ENCODE assay signal across 35 cellular contexts in the genomic region with DNA sequence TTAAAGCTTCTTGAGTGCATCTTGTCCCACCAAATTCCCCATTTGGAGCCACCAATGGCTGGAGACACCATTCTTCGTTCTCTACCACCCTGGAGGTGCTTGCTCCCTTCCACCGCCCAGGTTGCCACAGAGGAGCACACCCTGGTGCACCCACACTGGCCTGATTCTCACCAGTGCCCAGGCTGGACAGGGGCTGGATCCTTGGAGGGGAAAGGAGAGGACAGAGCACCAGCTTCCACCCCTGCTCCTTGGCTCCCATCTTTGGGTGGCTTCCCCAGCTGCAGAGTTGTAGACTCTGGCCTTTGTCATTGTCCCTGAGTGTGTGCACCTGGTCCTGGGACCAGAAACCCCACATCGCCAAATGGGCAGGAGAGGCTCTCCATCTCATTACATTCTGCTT.
"Had no signal": no experiment of that assay in that cellular context is flagged by ENCODE, and none has a peak within 500 bp of the region (broad histone marks: within the 10 kb centered on the region; RNA-seq: fewer than 3 reads in every experiment).

No MANE protein-coding gene starts in this region.

- H3K27me3 ChIP-seq: MG63 had no signal

- DNase-seq: Karpas-422, Kasumi-1, MG63, MM.1S, MV-4-11, NCI-H1048, NCI-H1092, NCI-H1092 treated with DMSO at 0.1 percent for 48 hours, NCI-H1105, NCI-H1105 treated with DMSO at 0.1 percent for 48 hours, NCI-H1417, NCI-H1417 treated with DMSO at 0.1 percent for 48 hours, NCI-H1436, NCI-H1436 treated with DMSO at 0.1 percent for 48 hours, NCI-H146, NCI-H1694, NCI-H1694 treated with DMSO at 0.1 percent for 48 hours, NCI-H187, NCI-H187 treated with DMSO at 0.1 percent for 48 hours, NCI-H1930, NCI-H2029, NCI-H2029 treated with DMSO at 0.1 percent for 48 hours, NCI-H2081, NCI-H2081 treated with DMSO at 0.1 percent for 48 hours, NCI-H2107, NCI-H2171, NCI-H2171 treated with DMSO at 0.1 percent for 48 hours, NCI-H2227 treated with DMSO at 0.1 percent for 48 hours, NCI-H226, NCI-H345, NCI-H446, NCI-H446 treated with DMSO at 0.1 percent for 48 hours, NCI-H510A, NCI-H510A treated with DMSO at 0.1 percent for 48 hours, NCI-H524 had no signal

- H3K4me3 ChIP-seq: MG63 had no signal

- H3K9me3 ChIP-seq: MG63 had no signal

- H3K36me3 ChIP-seq: MG63 had no signal
